Comparison of ENCODE assay signal across 12 cellular contexts in genomic region chrX:40279762-40280161, GRCh38.
"Had no signal": no experiment of that assay in that cellular context is flagged by ENCODE, and none has a peak within 500 bp of the region (broad histone marks: within the 10 kb centered on the region; RNA-seq: fewer than 3 reads in every experiment).

No MANE protein-coding gene starts in this region.

- H3K9me3 ChIP-seq: colonic mucosa, gastroesophageal sphincter, sigmoid colon had no signal

- H3K4me1 ChIP-seq: colonic mucosa had no signal

- H3K27me3 ChIP-seq: cardiac muscle cell, colonic mucosa, gastroesophageal sphincter, sigmoid colon had no signal

- H3K36me3 ChIP-seq: cardiac muscle cell, colonic mucosa, gastroesophageal sphincter, sigmoid colon had no signal

- H3K4me3 ChIP-seq: cardiac muscle cell, colonic mucosa, gastroesophageal sphincter, sigmoid colon had no signal

- DNase-seq: activated CD4-positive, alpha-beta memory T cell treated with anti-CD3 and anti-CD28 coated beads, Interleukin-2, amount 10 ng/mL, durations not matched to agents 7 days and 5 days; activated naive CD4-positive, alpha-beta T cell; activated naive CD8-positive, alpha-beta T cell treated with anti-CD3 and anti-CD28 coated beads, Interleukin-2, amount 50 U/mL, for 24 hours; colonic mucosa; effector CD8-positive, alpha-beta T cell; left ventricle myocardium superior; sigmoid colon; stimulated activated CD4-positive, alpha-beta T cell treated with anti-CD3 and anti-CD28 coated beads, Interleukin-12 subunit alpha, Interleukin-12 subunit beta, amount 100 ng/mL, for 4 hours; stimulated activated naive CD8-positive, alpha-beta T cell treated with anti-CD3 and anti-CD28 coated beads, Interleukin-15, Interleukin-2, amounts not matched to agents 100 U/mL and 50 U/mL, for 24 hours; T1000 had no signal

- H3K27ac ChIP-seq: cardiac muscle cell, colonic mucosa, gastroesophageal sphincter, sigmoid colon had no signal
